21 cellular contexts compared by ENCODE assay signal in genomic region chr16:88472637-88473205, GRCh38. TPM values are rescaled to one million over a fixed set of nuclear protein-coding genes. Genes with fewer than 3 reads are reported as not detected.
DNase-seq lines count a peak whose midpoint lies in the region; ATAC-seq and TF ChIP-seq lines count a peak whose summit lies in the region.
"Had no signal": no experiment of that assay in that cellular context is flagged by ENCODE, and none has a peak within 500 bp of the region (broad histone marks: within the 10 kb centered on the region; RNA-seq: fewer than 3 reads in every experiment).

No MANE protein-coding gene starts in this region.

- CTCF ChIA-PET in CD4-positive, alpha-beta T cell (lab: Charles Lee): interaction anchor here (0.7 to 1.1 kb wide), 2 partner anchors 54 to 94 kb away, joined by 3 to 4 read pairs; no protein-coding TSS in a partner anchor
- CTCF ChIA-PET in naive thymus-derived CD4-positive, alpha-beta T cell (lab: Charles Lee): no interaction called here
- CTCF ChIA-PET in PC-9 (lab: Charles Lee): no interaction called here

- DNase-seq in CD4-positive, alpha-beta T cell: no peak
- DNase-seq in SK-N-DZ (ENCODE audit: low spot score) (peak; percentile 72), Right ventricle myocardium superior (peak; percentile 72), PC-9 (no peak)
- no peak for DNase-seq in naive thymus-derived CD4-positive, alpha-beta T cell
- DNase-seq in activated CD4-positive, alpha-beta T cell treated with anti-CD3 and anti-CD28 coated beads, Interleukin-2, amount 50 U/mL, for 48 hours: no peak
- DNase-seq in activated CD4-positive, CD25-positive, alpha-beta regulatory T cell treated with anti-CD3 and anti-CD28 coated beads, Interleukin-2, amount 50 U/mL, for 72 hours: no peak
- DNase-seq: activated CD4-positive, alpha-beta T cell treated with anti-CD3 and anti-CD28 coated beads for 36 hours; activated CD8-positive, alpha-beta memory T cell treated with anti-CD3 and anti-CD28 coated beads, Interleukin-2, amount 50 U/mL, for 48 hours; activated naive CD4-positive, alpha-beta T cell treated with anti-CD3 and anti-CD28 coated beads for 36 hours; colonic mucosa; foreskin melanocyte; Kasumi-1; NCI-H1105 treated with DMSO at 0.1 percent for 48 hours; NCI-H526; ovary; stimulated activated CD4-positive, alpha-beta T cell treated with anti-CD3 and anti-CD28 coated beads, Interleukin-2, amount 100 ng/mL, for 24 hours had no signal

- H3K9me3 Mint-ChIP-seq in CD4-positive, alpha-beta T cell: no peaks in the 10 kb centered on the region
- H3K9me3 Mint-ChIP-seq in naive thymus-derived CD4-positive, alpha-beta T cell: peaks cover 0 to 8% (median 0%) of the 10 kb centered on the region in 11 donors
- H3K9me3 Mint-ChIP-seq: activated naive CD4-positive, alpha-beta T cell treated with anti-CD3 and anti-CD28 coated beads for 36 hours had no signal

- BruUV-seq in PC-9 (replicated peaks; lab: Mats Ljungman, UMichigan): no TSS peak

- ATAC-seq in CD4-positive, alpha-beta T cell (ENCODE audit: poor library complexity): no peak
- ATAC-seq in Right ventricle myocardium superior (ENCODE audit: poor library complexity) (peak; percentile 60), HG03439 (IDR thresholded peaks at IDR 0.05; ENCODE audit: unreplicated experiment) (no peak)
- no peak for ATAC-seq in naive thymus-derived CD4-positive, alpha-beta T cell
- ATAC-seq: activated CD4-positive, alpha-beta T cell treated with anti-CD3 and anti-CD28 coated beads for 36 hours; GM12878; left lobe of liver had no signal

- H3K27me3 ChIP-seq in CD4-positive, alpha-beta T cell (ENCODE audit: control insufficient read depth, insufficient read depth, low read length): no peaks in the 10 kb centered on the region
- no peaks in the 10 kb centered on the region for H3K27me3 ChIP-seq in naive thymus-derived CD4-positive, alpha-beta T cell (ENCODE audit: control insufficient read depth in 2 of 2, insufficient read depth in 2 of 2, low read length in 2 of 2)
- no peaks in the 10 kb centered on the region for H3K27me3 ChIP-seq in PC-9 (ENCODE audit: insufficient read depth, low read depth)
- H3K27me3 ChIP-seq: colonic mucosa, ovary had no signal

- H2AFZ ChIP-seq in PC-9: no peak overlapping the region

- peaks cover 31% of the 10 kb centered on the region for H4K20me1 ChIP-seq in PC-9 (ENCODE audit: insufficient read depth)

- TF ChIP-seq CTCF in CD4-positive, alpha-beta T cell (IDR thresholded peaks at IDR 0.05): no peak
- no peak for TF ChIP-seq CTCF in PC-9 (conservative IDR thresholded peaks at IDR 0.05)

- H3K4me3 Mint-ChIP-seq in CD4-positive, alpha-beta T cell: peak overlapping the region; percentile 48
- peak overlapping the region in 6 of 10 donors; percentile 11 to 60 (median 34) for H3K4me3 Mint-ChIP-seq in naive thymus-derived CD4-positive, alpha-beta T cell
- H3K4me3 Mint-ChIP-seq: activated CD4-positive, alpha-beta T cell treated with anti-CD3 and anti-CD28 coated beads for 36 hours; activated naive CD4-positive, alpha-beta T cell treated with anti-CD3 and anti-CD28 coated beads for 36 hours had no signal

- no peaks in the 10 kb centered on the region for H3F3A ChIP-seq in PC-9 (ENCODE audit: insufficient read depth, low read depth)

- no peak overlapping the region for H3K4me2 ChIP-seq in PC-9

- intact Hi-C loops in CD4-positive, alpha-beta T cell (cut with DNase I, micrococcal nuclease): no loop called here
- intact Hi-C loops in Right ventricle myocardium superior (cut with DNase I) (no loop called here), PC-9 (cut with micrococcal nuclease; ENCODE audit: unreplicated experiment) (no loop called here)
- intact Hi-C loops in naive thymus-derived CD4-positive, alpha-beta T cell (cut with micrococcal nuclease): no loop called here

- H3K4me1 Mint-ChIP-seq in CD4-positive, alpha-beta T cell (ENCODE audit: low read depth): peaks cover 54% of the 10 kb centered on the region
- peaks cover 22 to 67% (median 44%) of the 10 kb centered on the region in 7 donors for H3K4me1 Mint-ChIP-seq in naive thymus-derived CD4-positive, alpha-beta T cell

- no peaks in the 10 kb centered on the region for H3K27me3 Mint-ChIP-seq in CD4-positive, alpha-beta T cell
- H3K27me3 Mint-ChIP-seq in naive thymus-derived CD4-positive, alpha-beta T cell: peaks cover 0 to 4% (median 0%) of the 10 kb centered on the region in 5 donors
- H3K27me3 Mint-ChIP-seq: activated CD4-positive, alpha-beta T cell treated with anti-CD3 and anti-CD28 coated beads for 36 hours had no signal

- peaks cover 38 to 49% of the 10 kb centered on the region in 2 donors for H3K4me1 ChIP-seq in naive thymus-derived CD4-positive, alpha-beta T cell (ENCODE audit: control insufficient read depth in 2 of 2, insufficient read depth in 2 of 2, low read length in 2 of 2)
- no peaks in the 10 kb centered on the region for H3K4me1 ChIP-seq in PC-9 (replicated peaks; ENCODE audit: insufficient read depth)
- H3K4me1 ChIP-seq: colonic mucosa had no signal

- no peaks in the 10 kb centered on the region for H3K9me3 ChIP-seq in CD4-positive, alpha-beta T cell (ENCODE audit: control insufficient read depth, low read length)
- no peaks in the 10 kb centered on the region for H3K9me3 ChIP-seq in naive thymus-derived CD4-positive, alpha-beta T cell (ENCODE audit: control insufficient read depth in 2 of 3, low read length in 3 of 3)
- no peaks in the 10 kb centered on the region for H3K9me3 ChIP-seq in PC-9 (ENCODE audit: insufficient read depth, low read depth)
- H3K9me3 ChIP-seq: colonic mucosa, ovary had no signal

- no peaks in the 10 kb centered on the region for H3K79me2 ChIP-seq in PC-9 (ENCODE audit: low read depth)

- no peak overlapping the region for H3K4me3 ChIP-seq in naive thymus-derived CD4-positive, alpha-beta T cell (ENCODE audit: low read length)
- H3K4me3 ChIP-seq in PC-9: no peak overlapping the region
- H3K4me3 ChIP-seq: colonic mucosa, GM12878, ovary, SK-N-MC had no signal

- peak overlapping the region; percentile 74 for H3K27ac Mint-ChIP-seq in CD4-positive, alpha-beta T cell
- peak overlapping the region in 8 of 9 donors; percentile 51 to 99 (median 74) for H3K27ac Mint-ChIP-seq in naive thymus-derived CD4-positive, alpha-beta T cell
- H3K27ac Mint-ChIP-seq: activated CD4-positive, alpha-beta T cell treated with anti-CD3 and anti-CD28 coated beads for 36 hours; activated naive CD4-positive, alpha-beta T cell treated with anti-CD3 and anti-CD28 coated beads for 36 hours had no signal

- no peaks in the 10 kb centered on the region for H3K9me2 ChIP-seq in PC-9 (ENCODE audit: insufficient read depth)

- peaks cover 6% of the 10 kb centered on the region for H3K36me3 Mint-ChIP-seq in CD4-positive, alpha-beta T cell (ENCODE audit: low read depth)
- H3K36me3 Mint-ChIP-seq in naive thymus-derived CD4-positive, alpha-beta T cell: no peaks in the 10 kb centered on the region

- POLR2A ChIA-PET in CD4-positive, alpha-beta T cell (lab: Charles Lee): interaction anchor here (0.6 kb wide), 1 partner anchor 769 kb away, joined by 3 read pairs; no protein-coding TSS in a partner anchor
- POLR2A ChIA-PET in naive thymus-derived CD4-positive, alpha-beta T cell (lab: Charles Lee): no interaction called here
- POLR2A ChIA-PET in PC-9 (lab: Charles Lee; ENCODE audit: unreplicated experiment): interaction anchor here (0.6 kb wide), 1 partner anchor 20 kb away, joined by 3 read pairs; no protein-coding TSS in a partner anchor

- H3K36me3 ChIP-seq in naive thymus-derived CD4-positive, alpha-beta T cell (ENCODE audit: control insufficient read depth in 2 of 3, insufficient read depth in 3 of 3, low read length in 3 of 3): no peaks in the 10 kb centered on the region
- no peaks in the 10 kb centered on the region for H3K36me3 ChIP-seq in PC-9 (ENCODE audit: low read depth)
- H3K36me3 ChIP-seq: colonic mucosa, ovary had no signal

- no peak overlapping the region for H3K27ac ChIP-seq in CD4-positive, alpha-beta T cell (ENCODE audit: low read depth, low read length)
- peak overlapping the region; percentile 81 for H3K27ac ChIP-seq in naive thymus-derived CD4-positive, alpha-beta T cell (ENCODE audit: low read depth, low read length)
- H3K27ac ChIP-seq in PC-9: no peak overlapping the region
- H3K27ac ChIP-seq: colonic mucosa, SK-N-MC had no signal

RNA-seq across cellular contexts. Expression of gene ZFPM1, which starts 19.6 kb away (rescaled TPM):
- 10 to 100 TPM; 22.8 to 24.2 TPM for total RNA-seq in CD4-positive, alpha-beta T cell
- polyA plus RNA-seq in SK-N-DZ (2014; cell fraction: cytosol; rRNA removed): 2.1 and 2.4 TPM in 2 replicates
- 1.6 and 3.0 TPM in 2 replicates for polyA plus RNA-seq in SK-N-DZ (2014; cell fraction: nucleus; rRNA removed)
- total RNA-seq in Right ventricle myocardium superior: 3.6 TPM
- 10 to 100 TPM; 13.2 to 28.1 (median 18.1) TPM for total RNA-seq in naive thymus-derived CD4-positive, alpha-beta T cell
- under 1 TPM; 0.15 to 0.16 TPM for polyA plus RNA-seq in naive thymus-derived CD4-positive, alpha-beta T cell
- total RNA-seq in PC-9 (2021): 19.7 and 20.0 TPM in 2 replicates

Comparison
In these comparisons a context has a peak if more than half of its experiments do, and no peak if none do; other contexts are left out.
1. DNase-seq: peak in SK-N-DZ (single experiment) and Right ventricle myocardium superior (single experiment); none in CD4-positive, alpha-beta T cell (0 of 10), naive thymus-derived CD4-positive, alpha-beta T cell (0 of 9), activated CD4-positive, alpha-beta T cell treated with anti-CD3 and anti-CD28 coated beads, Interleukin-2, amount 50 U/mL, for 48 hours (0 of 2), PC-9 (0 of 2) and activated CD4-positive, CD25-positive, alpha-beta regulatory T cell treated with anti-CD3 and anti-CD28 coated beads, Interleukin-2, amount 50 U/mL, for 72 hours (single experiment).